ENCODE assay signal across 28 cellular contexts in genomic region chr2:55742996-55743395, GRCh38.
"Had no signal": no experiment of that assay in that cellular context is flagged by ENCODE, and none has a peak within 500 bp of the region (broad histone marks: within the 10 kb centered on the region; RNA-seq: fewer than 3 reads in every experiment).

No MANE protein-coding gene starts in this region.

- ATAC-seq: activated CD4-positive, CD25-positive, alpha-beta regulatory T cell treated with anti-CD3 and anti-CD28 coated beads, Interleukin-2, amount 50 U/mL, for 24 hours; effector memory CD8-positive, alpha-beta T cell; heart right ventricle; upper lobe of right lung had no signal

- H3K9me3 ChIP-seq: ascending aorta, left ventricle myocardium inferior, neutrophil, ovary, sigmoid colon, suprapubic skin, tibial artery, upper lobe of right lung had no signal

- H3K27ac ChIP-seq: ascending aorta, brain microvascular endothelial cell, heart right ventricle, left ventricle myocardium inferior, neutrophil, ovary, sigmoid colon, suprapubic skin, tibial artery, upper lobe of right lung, VCaP had no signal

- FAIRE-seq: TTC549 had no signal

- H3K36me3 ChIP-seq: ascending aorta, brain microvascular endothelial cell, heart right ventricle, left ventricle myocardium inferior, neutrophil, ovary, sigmoid colon, suprapubic skin, tibial artery, upper lobe of right lung had no signal

- DNase-seq: activated CD4-positive, alpha-beta T cell treated with anti-CD3 and anti-CD28 coated beads for 48 hours; activated CD4-positive, alpha-beta T cell treated with anti-CD3 and anti-CD28 coated beads, Interleukin-2, amount 50 U/mL, for 48 hours; activated CD8-positive, alpha-beta memory T cell treated with anti-CD3 and anti-CD28 coated beads for 24 hours; activated effector memory CD4-positive, alpha-beta T cell treated with anti-CD3 and anti-CD28 coated beads, Interleukin-2, amount 50 U/mL, for 16 hours; activated naive CD4-positive, alpha-beta T cell treated with anti-CD3 and anti-CD28 coated beads, Interleukin-2, amount 10 ng/mL, durations not matched to agents 7 days and 5 days; activated naive CD8-positive, alpha-beta T cell treated with anti-CD3 and anti-CD28 coated beads, Interleukin-2, amount 10 ng/mL, durations not matched to agents 7 days and 5 days; activated T-cell treated with anti-CD3 and anti-CD28 coated beads, Interleukin-2, amount 50 U/mL, for 1 hour; cortex of kidney; effector memory CD8-positive, alpha-beta T cell; heart right ventricle; left ventricle myocardium inferior; naive B cell; nephron progenitor cell; ovary; retina; sigmoid colon; stimulated activated naive CD4-positive, alpha-beta T cell; T-helper 9 cell; tibial artery; upper lobe of right lung had no signal

- H3K27me3 ChIP-seq: ascending aorta, brain microvascular endothelial cell, neutrophil, ovary, sigmoid colon, suprapubic skin, tibial artery, upper lobe of right lung had no signal

- H3K4me3 ChIP-seq: ascending aorta, heart right ventricle, left ventricle myocardium inferior, lung, ovary, sigmoid colon, suprapubic skin, tibial artery, upper lobe of right lung had no signal

- H3K4me1 ChIP-seq: ascending aorta, heart right ventricle, left ventricle myocardium inferior, sigmoid colon, suprapubic skin, tibial artery, upper lobe of right lung had no signal
